8 cellular contexts compared by ENCODE assay signal in genomic region chr7:102627271-102627904, GRCh38. TPM values are rescaled to one million over a fixed set of nuclear protein-coding genes. Genes with fewer than 3 reads are reported as not detected.
"Had no signal": no experiment of that assay in that cellular context is flagged by ENCODE, and none has a peak within 500 bp of the region (broad histone marks: within the 10 kb centered on the region; RNA-seq: fewer than 3 reads in every experiment).

No MANE protein-coding gene starts in this region.

RNA-seq across cellular contexts. Expression of gene SPDYE2B, which starts 22.7 kb away (rescaled TPM):
- total RNA-seq: activated CD8-positive, alpha-beta memory T cell treated with anti-CD3 and anti-CD28 coated beads, Interleukin-2, amount 10 ng/mL, durations not matched to agents 7 days and 5 days; cardiac muscle cell; LHCN-M2; NCI-H460; PC-9; SJCRH30; T-helper 1 cell treated with Interleukin-12 subunit alpha and Interleukin-12 subunit beta and Interleukin-4 antibody, amounts not matched to agents 30 ng/mL and 1 ng/mL, for 36 hours; T-helper 2 cell treated with Interferon-gamma antibody and Interleukin-4, amounts not matched to agents 100 ng/mL and 5 ng/mL, for 36 hours had no signal
